ENCODE assay signal across 19 cellular contexts in genomic region chr1:98781906-98782305, GRCh38.
DNase-seq lines count a peak whose midpoint lies in the region; ATAC-seq and TF ChIP-seq lines count a peak whose summit lies in the region.
"Had no signal": no experiment of that assay in that cellular context is flagged by ENCODE, and none has a peak within 500 bp of the region (broad histone marks: within the 10 kb centered on the region; RNA-seq: fewer than 3 reads in every experiment).

No MANE protein-coding gene starts in this region.

- no peak overlapping the region for H3K4me3 ChIP-seq in PC-3 (ENCODE audit: low read length)
- no peak overlapping the region for H3K4me3 ChIP-seq in kidney epithelial cell (ENCODE audit: low read depth, low read length)
- H3K4me3 ChIP-seq in mesenchymal stem cell (ENCODE audit: insufficient read depth in 1 of 2, low read depth in 1 of 2, low read length in 2 of 2) = no peak overlapping the region
- H3K4me3 ChIP-seq: BLaER1, GM12878, GM23248, HAP-1 had no signal

- no peak overlapping the region for H2BK120ac ChIP-seq in mesenchymal stem cell (ENCODE audit: low read depth, low read length)

- DNase-seq in Caki2 (ENCODE audit: low read depth) = peak; percentile 45
- DNase-seq in PC-3 = no peak
- DNase-seq in kidney epithelial cell (ENCODE audit: low read depth) = peak; percentile 42
- DNase-seq in mesenchymal stem cell = no peak
- DNase-seq in putamen (ENCODE audit: low spot score) = no peak
- DNase-seq in epidermal melanocyte (ENCODE audit: insufficient read length, low spot score) = no peak
- no peak for DNase-seq in D341Med (ENCODE audit: low spot score)
- DNase-seq: 8988T; CD4-positive, alpha-beta memory T cell; DMS153; DND-41; EL; GM23248; KBM-7 had no signal

- H3K4me2 ChIP-seq in PC-3 (ENCODE audit: low read length) (no peak overlapping the region), mesenchymal stem cell (ENCODE audit: low read length, poor library complexity, severe bottlenecking) (no peak overlapping the region)
- H3K4me2 ChIP-seq: BLaER1 had no signal

- H3K36me3 ChIP-seq in PC-3 (ENCODE audit: low read depth, low read length) (no peaks in the 10 kb centered on the region), kidney epithelial cell (ENCODE audit: control insufficient read depth, insufficient read depth, low read length) (no peaks in the 10 kb centered on the region), mesenchymal stem cell (ENCODE audit: control insufficient read depth in 1 of 2, insufficient read depth in 2 of 2, low read depth in 1 of 2, low read length in 2 of 2) (no peaks in the 10 kb centered on the region)
- H3K36me3 ChIP-seq: BLaER1, HAP-1 had no signal

- no peak overlapping the region for H3K18ac ChIP-seq in mesenchymal stem cell (ENCODE audit: low read depth in 1 of 2, low read length in 2 of 2)

- no peak overlapping the region for H4K8ac ChIP-seq in mesenchymal stem cell (ENCODE audit: low read length)

- H3K27ac ChIP-seq in PC-3 (ENCODE audit: low read length) = no peak overlapping the region
- no peak overlapping the region for H3K27ac ChIP-seq in mesenchymal stem cell (ENCODE audit: low read length, poor library complexity, severe bottlenecking)
- H3K27ac ChIP-seq: BLaER1, GM23248 had no signal

- CTCF ChIA-PET in PC-3 (lab: Charles Lee) = no interaction called here

- BruUV-seq in PC-3 (replicated peaks; lab: Mats Ljungman, UMichigan) = no TSS peak

- H2AFZ ChIP-seq in PC-3 (ENCODE audit: low read length) = no peak overlapping the region
- H2AFZ ChIP-seq in mesenchymal stem cell (ENCODE audit: low read depth, low read length) = no peak overlapping the region
- H2AFZ ChIP-seq: GM23248 had no signal

- no peaks in the 10 kb centered on the region for H4K20me1 ChIP-seq in PC-3 (ENCODE audit: low read length)
- H4K20me1 ChIP-seq: BLaER1 had no signal

- H3K9ac ChIP-seq in PC-3 (ENCODE audit: low read length) (no peak overlapping the region), mesenchymal stem cell (ENCODE audit: low read length) (no peak overlapping the region)
- H3K9ac ChIP-seq: BLaER1, GM23248 had no signal

- peak; percentile 11; the same call in 1 of the 2 replicates for ATAC-seq in PC-3
- no peak for ATAC-seq in GM21576 (IDR thresholded peaks at IDR 0.05; ENCODE audit: unreplicated experiment)
- ATAC-seq: GM12878, HepG2 had no signal

- no peaks in the 10 kb centered on the region for H3F3A ChIP-seq in PC-3 (ENCODE audit: low read length, unreplicated experiment)

- no peaks in the 10 kb centered on the region for H3K4me1 ChIP-seq in PC-3 (ENCODE audit: insufficient read depth, low read length)
- no peaks in the 10 kb centered on the region for H3K4me1 ChIP-seq in mesenchymal stem cell (ENCODE audit: control insufficient read depth, insufficient read depth, low read depth, low read length)
- H3K4me1 ChIP-seq: BLaER1, HAP-1 had no signal

- no peak overlapping the region for H3K14ac ChIP-seq in mesenchymal stem cell (ENCODE audit: low read length in 2 of 2)

- no peak overlapping the region for H2BK15ac ChIP-seq in mesenchymal stem cell (ENCODE audit: low read depth, poor library complexity, severe bottlenecking)

- in situ Hi-C loops in Caki2 (cut with HindIII; ENCODE audit: low pct_unique_long_range_greater_than_20kb, low sequenced_read_pairs) = no loop called here

- H3K9me3 ChIP-seq in PC-3 (ENCODE audit: low read length) = no peaks in the 10 kb centered on the region
- peaks cover 5% of the 10 kb centered on the region for H3K9me3 ChIP-seq in mesenchymal stem cell (ENCODE audit: control insufficient read depth, low read length)
- H3K9me3 ChIP-seq: HAP-1 had no signal

- H2BK12ac ChIP-seq in mesenchymal stem cell (ENCODE audit: low read length in 2 of 2) = no peak overlapping the region

- H3K23ac ChIP-seq in mesenchymal stem cell (ENCODE audit: low read length in 2 of 2) = no peak overlapping the region

- 88% methylated on average over 2 of the region's 2 CpGs for WGBS in mesenchymal stem cell

- POLR2A ChIA-PET in PC-3 (lab: Charles Lee; ENCODE audit: unreplicated experiment) = interaction anchor here (0.5 kb wide), 1 partner anchor 41 kb away, joined by 3 read pairs; no protein-coding TSS in a partner anchor

- no peak overlapping the region for H3K4ac ChIP-seq in mesenchymal stem cell (ENCODE audit: low read depth in 1 of 2, low read length in 2 of 2)

- intact Hi-C loops in PC-3 (cut with micrococcal nuclease) = no loop called here

- peak overlapping the region; percentile 24 for H2BK5ac ChIP-seq in mesenchymal stem cell (ENCODE audit: low read depth, low read length, poor library complexity, severe bottlenecking)

- H3K79me1 ChIP-seq in mesenchymal stem cell (replicated peaks; ENCODE audit: low read length, poor library complexity, severe bottlenecking) = no peaks in the 10 kb centered on the region

- H3K27me3 ChIP-seq in PC-3 (ENCODE audit: low read length) (no peaks in the 10 kb centered on the region), kidney epithelial cell (ENCODE audit: control insufficient read depth, insufficient read depth, low read length) (no peaks in the 10 kb centered on the region), mesenchymal stem cell (ENCODE audit: control insufficient read depth in 1 of 2, insufficient read depth in 1 of 2, low read length in 2 of 2) (no peaks in the 10 kb centered on the region)
- H3K27me3 ChIP-seq: BLaER1 had no signal

- H3K79me2 ChIP-seq in PC-3 (ENCODE audit: low read length) = no peaks in the 10 kb centered on the region

- no peak for TF ChIP-seq CTCF in PC-3 (conservative IDR thresholded peaks at IDR 0.05; ENCODE audit: low read depth, low read length)
- TF ChIP-seq CTCF in kidney epithelial cell (IDR thresholded peaks at IDR 0.05; ENCODE audit: insufficient read depth, low read length, poor library complexity, severe bottlenecking) = no peak

- no peak overlapping the region for H4K91ac ChIP-seq in mesenchymal stem cell (ENCODE audit: low read length)

- no peaks in the 10 kb centered on the region for H3K9me2 ChIP-seq in PC-3 (replicated peaks; ENCODE audit: low read length)

- no peak overlapping the region for H2AK5ac ChIP-seq in mesenchymal stem cell (ENCODE audit: low read length, severe bottlenecking)

Comparison
In these comparisons a context has a peak if more than half of its experiments do, and no peak if none do; other contexts are left out.
1. DNase-seq: peak in Caki2 (single experiment) and kidney epithelial cell (single experiment); none in PC-3 (single experiment), mesenchymal stem cell (single experiment), putamen (single experiment), epidermal melanocyte (single experiment) and D341Med (single experiment).